ENCODE assay signal across 8 cellular contexts in the genomic region with DNA sequence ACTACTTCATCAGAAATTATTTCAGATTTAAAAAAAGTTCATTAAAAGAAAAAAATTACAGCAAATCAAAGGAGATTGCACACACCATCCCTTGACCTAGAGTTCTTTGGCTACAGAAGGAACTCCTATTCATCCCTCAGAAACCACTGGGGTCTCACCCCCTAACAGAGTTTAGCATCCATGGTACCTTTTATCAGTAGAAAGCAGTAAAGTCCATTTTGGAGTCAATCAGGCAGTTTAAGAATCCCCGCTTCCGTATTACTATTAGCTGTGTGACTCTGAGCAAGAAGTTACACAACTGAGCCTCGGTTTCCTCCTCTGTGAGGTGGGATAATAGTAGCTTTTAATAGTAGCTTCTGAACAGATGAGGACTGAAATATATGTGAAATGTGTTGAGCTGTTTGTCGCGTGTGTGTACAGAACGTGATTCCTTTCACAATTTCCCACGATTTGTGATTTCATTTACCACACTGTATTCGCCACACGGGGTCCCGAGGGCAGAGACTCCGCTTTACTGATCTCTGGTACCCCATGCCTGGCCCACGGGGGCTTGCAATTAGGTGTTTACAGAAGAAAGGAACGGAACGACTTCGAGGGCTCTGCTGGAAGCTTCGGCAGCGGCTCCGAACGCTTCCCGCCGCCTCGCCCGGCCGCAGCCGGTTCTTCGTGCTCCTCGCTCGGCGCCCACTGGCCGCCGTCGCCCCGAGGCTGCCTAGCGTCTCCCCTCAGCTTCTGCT.
DNase-seq lines count a peak whose midpoint lies in the region; ATAC-seq and TF ChIP-seq lines count a peak whose summit lies in the region.

No MANE protein-coding gene starts in this region.

- no peaks in the 10 kb centered on the region for H3K9me3 Mint-ChIP-seq in IgD-negative memory B cell
- no peaks in the 10 kb centered on the region for H3K9me3 Mint-ChIP-seq in activated T-helper 1 cell treated with anti-CD3 and anti-CD28 coated beads, Interleukin-12 subunit alpha, Interleukin-12 subunit beta, Interleukin-2, Interleukin-4 antibody, amounts not matched to agents 30 ng/mL and 10 ng/mL and 1 ng/mL, durations not matched to agents 14 hours and 24 hours and 36 hours
- H3K9me3 Mint-ChIP-seq in progenitor cell of endocrine pancreas (ENCODE audit: low read depth), result no peaks in the 10 kb centered on the region

- TF ChIP-seq CTCF in progenitor cell of endocrine pancreas (IDR thresholded peaks at IDR 0.05; ENCODE audit: unreplicated experiment), result no peak

- peaks cover 25% of the 10 kb centered on the region for H3K27me3 Mint-ChIP-seq in IgD-negative memory B cell
- peaks cover 74% of the 10 kb centered on the region for H3K27me3 Mint-ChIP-seq in activated T-helper 1 cell treated with anti-CD3 and anti-CD28 coated beads, Interleukin-12 subunit alpha, Interleukin-12 subunit beta, Interleukin-2, Interleukin-4 antibody, amounts not matched to agents 30 ng/mL and 10 ng/mL and 1 ng/mL, durations not matched to agents 14 hours and 24 hours and 36 hours (ENCODE audit: insufficient read depth)
- H3K27me3 Mint-ChIP-seq in progenitor cell of endocrine pancreas, result peaks cover 31% of the 10 kb centered on the region

- H3K27ac Mint-ChIP-seq in IgD-negative memory B cell, result no peak overlapping the region
- H3K27ac Mint-ChIP-seq in activated T-helper 1 cell treated with anti-CD3 and anti-CD28 coated beads, Interleukin-12 subunit alpha, Interleukin-12 subunit beta, Interleukin-2, Interleukin-4 antibody, amounts not matched to agents 30 ng/mL and 10 ng/mL and 1 ng/mL, durations not matched to agents 14 hours and 24 hours and 36 hours, result no peak overlapping the region
- peak overlapping the region; percentile 84 for H3K27ac Mint-ChIP-seq in progenitor cell of endocrine pancreas

- peak overlapping the region; percentile 77 to 90 (median 84) for H3K4me3 Mint-ChIP-seq in IgD-negative memory B cell
- H3K4me3 Mint-ChIP-seq in activated T-helper 1 cell treated with anti-CD3 and anti-CD28 coated beads, Interleukin-12 subunit alpha, Interleukin-12 subunit beta, Interleukin-2, Interleukin-4 antibody, amounts not matched to agents 30 ng/mL and 10 ng/mL and 1 ng/mL, durations not matched to agents 14 hours and 24 hours and 36 hours, result peak overlapping the region; percentile 79
- peak overlapping the region; percentile 74 for H3K4me3 Mint-ChIP-seq in progenitor cell of endocrine pancreas (ENCODE audit: low read depth)

- DNase-seq in EH (ENCODE audit: low read depth) (peak; percentile 49), head of caudate nucleus (peak in 22 of 42 donors; percentile 10 to 59 (median 26)), progenitor cell of endocrine pancreas (ENCODE audit: low spot score, unreplicated experiment) (no peak), islet precursor cell (no peak)
- no peak for DNase-seq in activated T-helper 1 cell treated with anti-CD3 and anti-CD28 coated beads, Interleukin-12 subunit alpha, Interleukin-12 subunit beta, Interleukin-2, Interleukin-4 antibody, amounts not matched to agents 30 ng/mL and 10 ng/mL and 1 ng/mL, durations not matched to agents 14 hours and 24 hours and 36 hours (ENCODE audit: low spot score)

- no peaks in the 10 kb centered on the region for H3K36me3 Mint-ChIP-seq in IgD-negative memory B cell
- H3K36me3 Mint-ChIP-seq in activated T-helper 1 cell treated with anti-CD3 and anti-CD28 coated beads, Interleukin-12 subunit alpha, Interleukin-12 subunit beta, Interleukin-2, Interleukin-4 antibody, amounts not matched to agents 30 ng/mL and 10 ng/mL and 1 ng/mL, durations not matched to agents 14 hours and 24 hours and 36 hours (ENCODE audit: low read depth), result no peaks in the 10 kb centered on the region
- H3K36me3 Mint-ChIP-seq in progenitor cell of endocrine pancreas (ENCODE audit: insufficient read depth), result no peaks in the 10 kb centered on the region

- intact Hi-C loops in activated T-helper 1 cell treated with anti-CD3 and anti-CD28 coated beads, Interleukin-12 subunit alpha, Interleukin-12 subunit beta, Interleukin-2, Interleukin-4 antibody, amounts not matched to agents 30 ng/mL and 10 ng/mL and 1 ng/mL, durations not matched to agents 14 hours and 24 hours and 36 hours (cut with micrococcal nuclease), result loop anchor here (2.0 to 10.0 kb wide), 5 partner anchors 53 to 912 kb away; partner anchors contain the start of genes ADM, EIF4G2, GALNT18 and USP47
- intact Hi-C loops in head of caudate nucleus (cut with DNase I), result loop anchor here (5.0 kb wide), 3 partner anchors 73 to 123 kb away; partner anchors contain the start of genes EIF4G2 and ZBED5

- peaks cover 2 to 10% (median 5%) of the 10 kb centered on the region in 3 donors for H3K4me1 Mint-ChIP-seq in IgD-negative memory B cell
- peaks cover 22% of the 10 kb centered on the region for H3K4me1 Mint-ChIP-seq in activated T-helper 1 cell treated with anti-CD3 and anti-CD28 coated beads, Interleukin-12 subunit alpha, Interleukin-12 subunit beta, Interleukin-2, Interleukin-4 antibody, amounts not matched to agents 30 ng/mL and 10 ng/mL and 1 ng/mL, durations not matched to agents 14 hours and 24 hours and 36 hours (ENCODE audit: low read depth)
- peaks cover 14% of the 10 kb centered on the region for H3K4me1 Mint-ChIP-seq in progenitor cell of endocrine pancreas (ENCODE audit: low read depth)

- ATAC-seq in GM18519 (IDR thresholded peaks at IDR 0.05; ENCODE audit: low FRiP score, unreplicated experiment), result no peak
- no peak for ATAC-seq in GM21360 (IDR thresholded peaks at IDR 0.05; ENCODE audit: unreplicated experiment)

Comparison
In these comparisons a context has a peak if more than half of its experiments do, and no peak if none do; other contexts are left out.
1. DNase-seq: peak in EH (single experiment) and head of caudate nucleus (22 of 42); none in activated T-helper 1 cell treated with anti-CD3 and anti-CD28 coated beads, Interleukin-12 subunit alpha, Interleukin-12 subunit beta, Interleukin-2, Interleukin-4 antibody, amounts not matched to agents 30 ng/mL and 10 ng/mL and 1 ng/mL, durations not matched to agents 14 hours and 24 hours and 36 hours (single experiment), progenitor cell of endocrine pancreas (single experiment) and islet precursor cell (single experiment).
2. Peak in every context shown above with its lines, with median percentiles within 50 percentile points of each other: H3K4me3 Mint-ChIP-seq.